Comparison of ENCODE assay signal across 8 cellular contexts in the genomic region with DNA sequence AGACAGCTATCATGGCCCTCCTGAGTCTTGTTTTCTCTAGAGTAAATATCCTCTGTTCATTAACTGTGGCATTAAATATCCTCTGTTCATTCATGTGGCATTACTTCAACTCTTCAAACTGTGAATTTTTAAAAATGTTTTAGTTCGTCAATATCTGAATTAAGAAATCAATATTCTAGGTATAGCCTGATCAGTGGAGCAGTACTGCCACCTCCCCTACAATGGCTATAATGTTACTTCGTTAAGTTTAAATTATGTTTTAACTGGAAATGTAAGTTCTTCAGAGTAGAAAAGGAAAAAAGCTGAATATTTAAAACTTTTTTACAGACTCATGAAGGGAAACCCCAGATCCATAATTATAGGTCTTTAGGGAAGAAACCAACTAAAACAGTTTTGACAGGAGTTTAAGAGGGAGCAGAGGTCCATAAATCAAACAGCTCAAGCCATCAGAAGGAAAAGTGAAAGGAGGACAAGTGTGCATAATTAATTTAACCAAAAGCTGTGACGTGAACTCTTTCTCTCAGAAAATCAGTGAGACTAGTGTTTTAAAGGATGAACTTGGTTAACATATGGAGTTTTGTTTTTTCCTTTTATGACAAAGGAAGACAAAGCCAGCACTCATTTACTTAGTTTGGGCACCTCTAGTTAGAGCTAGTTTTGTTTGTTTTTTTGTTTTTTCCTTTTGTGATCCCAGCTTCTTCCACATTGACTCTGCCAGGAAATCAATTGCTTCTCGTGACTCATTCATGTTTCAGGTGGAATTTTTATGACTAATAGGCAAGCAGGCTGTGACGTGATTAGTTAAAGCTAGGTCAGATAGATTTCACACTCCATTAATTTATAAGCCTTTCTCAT. TPM values are rescaled to one million over a fixed set of nuclear protein-coding genes. Genes with fewer than 3 reads are reported as not detected.
A peak's percentile ranks its signal among the peaks of the same experiment; 100 is the strongest.
DNase-seq lines count a peak whose midpoint lies in the region; ATAC-seq lines count a peak whose summit lies in the region.

No MANE protein-coding gene starts in this region.

- H3K9me3 ChIP-seq in endocrine pancreas (ENCODE audit: control insufficient read depth, low read length) = no peaks in the 10 kb centered on the region

- no peak overlapping the region for H3K9ac ChIP-seq in endocrine pancreas (ENCODE audit: control insufficient read depth, insufficient read depth, low read length)

- ATAC-seq in GM18861 (IDR thresholded peaks at IDR 0.05; ENCODE audit: unreplicated experiment) = peak; percentile 46
- no peak for ATAC-seq in GM21825 (IDR thresholded peaks at IDR 0.05; ENCODE audit: unreplicated experiment)
- ATAC-seq in GM21576 (IDR thresholded peaks at IDR 0.05; ENCODE audit: unreplicated experiment) = no peak

- peak overlapping the region; percentile 67 for H3K4me3 ChIP-seq in endocrine pancreas (ENCODE audit: control insufficient read depth, insufficient read depth, low read length)
- H3K4me3 ChIP-seq in H7 (ENCODE audit: insufficient read depth, low read depth, low read length) = no peak overlapping the region

- H3K36me3 ChIP-seq in endocrine pancreas (ENCODE audit: control insufficient read depth, insufficient read depth, low read length) = no peaks in the 10 kb centered on the region
- H3K36me3 ChIP-seq in H7 (replicated peaks; ENCODE audit: control insufficient read depth, insufficient read depth, low read length) = 0 out of 2 replicates have a peak, but pooled peaks cover 1% of the 10 kb centered on the region

- H3K27me3 ChIP-seq in endocrine pancreas (ENCODE audit: control insufficient read depth, insufficient read depth, low read length) (no peaks in the 10 kb centered on the region), H7 (ENCODE audit: control insufficient read depth, insufficient read depth, low read length) (no peaks in the 10 kb centered on the region)

- peak; percentile 44 for DNase-seq in NCI-H2196 (lab: John Stamatoyannopoulos, UW; ENCODE audit: unreplicated experiment)
- peak; percentile 67 for DNase-seq in pulmonary artery endothelial cell (ENCODE audit: low read depth, low spot score)
- DNase-seq in SKM-1 treated with dmso at 0.1 percent for 144 hours (lab: John Stamatoyannopoulos, UW; ENCODE audit: unreplicated experiment) = no peak
- no peak for DNase-seq in H7

- H3K4me1 ChIP-seq in endocrine pancreas (ENCODE audit: control insufficient read depth, insufficient read depth, low read length) = peaks cover 22% of the 10 kb centered on the region

RNA-seq across cellular contexts. Expression of gene RBBP8, which starts 44.9 kb away (rescaled TPM):
- 12.5 and 15.2 TPM in 2 replicates for total RNA-seq in pulmonary artery endothelial cell
- 38.0 and 43.2 TPM in 2 replicates for total RNA-seq in H7 (2014; rRNA removed; shearing (Covaris generic))

Comparison
In these comparisons a context has a peak if more than half of its experiments do, and no peak if none do; other contexts are left out.
1. DNase-seq: peak in NCI-H2196 (single experiment) and pulmonary artery endothelial cell (single experiment); none in SKM-1 treated with dmso at 0.1 percent for 144 hours (single experiment) and H7 (single experiment).